ENCODE assay signal across 36 cellular contexts in genomic region chr12:55425954-55426353, GRCh38. TPM values are rescaled to one million over a fixed set of nuclear protein-coding genes. Genes with fewer than 3 reads are reported as not detected.
"Had no signal": no experiment of that assay in that cellular context is flagged by ENCODE, and none has a peak within 500 bp of the region (broad histone marks: within the 10 kb centered on the region; RNA-seq: fewer than 3 reads in every experiment).

TSS of gene OR6C76 (plus strand) at chr12:55426254. CDS start at chr12:55426254, 0 bp downstream.

- H3K4me1 Mint-ChIP-seq: T-cell had no signal

- DNase-seq: Kasumi-1, MG63, MV-4-11, NCI-H1092, NCI-H1105, NCI-H1417 treated with DMSO at 0.1 percent for 48 hours, NCI-H1436 treated with DMSO at 0.1 percent for 48 hours, NCI-H187, NCI-H1930, NCI-H2029 treated with DMSO at 0.1 percent for 48 hours, NCI-H2081 treated with DMSO at 0.1 percent for 48 hours, NCI-H2107, NCI-H2171, NCI-H226, NCI-H446 treated with DMSO at 0.1 percent for 48 hours, NCI-H510A, NCI-H524, NCI-H526, NCI-H69, NCI-H748 treated with DMSO at 0.1 percent for 48 hours, NCI-H82, PC-9, SHP77, SIG-M5, SJCRH30, T-cell had no signal

- H3K9me3 Mint-ChIP-seq: T-cell had no signal

- H2AFZ ChIP-seq: PC-9 had no signal

- H3K36me3 ChIP-seq: MG63, SJCRH30 had no signal

- H3K27ac ChIP-seq: PC-9, RWPE1, SJCRH30, SK-N-MC had no signal

- H3K4me1 ChIP-seq: SJCRH30 had no signal

- H3K4me3 ChIP-seq: MG63, PC-9, SJCRH30, SK-N-MC had no signal

- ATAC-seq: Panc1, Right ventricle myocardium inferior, SK-N-SH treated with all-trans-retinoic acid at 6 μM for 48 hours, T-cell had no signal

- H3K4me2 ChIP-seq: PC-9 had no signal

- H3K27me3 ChIP-seq: MG63, SJCRH30 had no signal

- H3K36me3 Mint-ChIP-seq: T-cell had no signal

- H3K9me3 ChIP-seq: MG63, SJCRH30 had no signal

- H3K4me3 Mint-ChIP-seq: T-cell had no signal

- H3K27ac Mint-ChIP-seq: T-cell had no signal

RNA-seq across cellular contexts. Expression of gene OR6C76, which starts in this region (rescaled TPM):
- total RNA-seq: M059J; OCI-LY7; PC-9; Right ventricle myocardium inferior; RPMI7951; SJCRH30; SK-MEL-5; T-cell; T-helper 1 cell treated with Interleukin-12 subunit alpha and Interleukin-12 subunit beta and Interleukin-4 antibody, amounts not matched to agents 30 ng/mL and 1 ng/mL, for 36 hours had no signal
